In the genomic region with DNA sequence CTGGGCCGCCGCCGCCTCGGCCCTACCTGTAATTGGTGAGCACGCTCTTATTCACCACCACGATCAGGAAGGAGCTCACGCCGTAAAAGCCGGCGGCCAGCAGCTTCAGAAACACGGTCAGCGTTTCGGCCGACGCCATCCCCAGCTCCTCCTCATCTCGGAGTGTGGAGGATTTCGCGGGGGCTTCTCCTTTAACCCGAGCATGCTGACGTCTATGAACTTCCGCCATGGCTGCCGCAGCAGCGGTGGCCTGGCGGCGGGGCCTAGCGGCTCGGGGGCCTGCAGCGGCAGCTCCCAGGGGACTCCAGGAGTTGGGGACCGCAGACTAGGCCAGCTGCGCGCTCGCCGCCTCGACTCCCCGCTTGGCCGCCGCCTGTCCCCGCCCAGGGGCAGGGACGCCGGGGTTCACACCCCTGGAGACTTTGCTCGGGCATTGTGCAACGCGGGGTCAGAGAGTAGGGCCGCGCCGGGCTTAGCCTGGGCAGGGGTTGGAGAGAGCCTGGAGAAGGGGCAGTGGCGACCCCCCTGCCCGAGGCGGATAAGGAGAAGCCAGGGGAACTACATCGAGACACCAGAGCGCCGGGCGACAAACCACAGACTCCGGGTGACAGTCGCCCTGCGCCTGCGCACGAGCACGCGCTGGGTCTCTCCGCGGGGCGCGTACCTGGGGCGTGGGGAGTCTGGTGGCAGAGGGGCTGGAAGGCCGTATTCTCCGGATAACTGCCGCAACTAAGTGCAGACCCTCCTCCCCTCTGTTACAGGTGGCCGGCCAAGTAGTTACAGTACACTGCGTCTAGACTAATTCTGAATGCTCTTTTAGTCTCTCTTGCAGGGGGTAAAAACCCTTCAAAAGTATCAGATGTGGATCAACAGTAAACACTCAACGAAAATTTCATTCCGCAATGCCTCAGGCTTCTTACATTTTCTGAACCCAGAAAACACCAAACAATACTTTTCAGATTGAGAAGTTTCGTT, we compare ENCODE assay signal across 1 cellular context.
A peak's percentile ranks its signal among the peaks of the same experiment; 100 is the strongest.
TF ChIP-seq lines count a peak whose summit lies in the region.

A gene (minus strand): TSS at position 364 of the 975 bp plus-strand sequence. CDS start 135 bp downstream, at position 229.

TF ChIP-seq in K562, 482 proteins besides CTCF, POLR2A, EP300 and RAD21 (continued from another document and continues in another):
- TF ChIP-seq, protein P1, sequence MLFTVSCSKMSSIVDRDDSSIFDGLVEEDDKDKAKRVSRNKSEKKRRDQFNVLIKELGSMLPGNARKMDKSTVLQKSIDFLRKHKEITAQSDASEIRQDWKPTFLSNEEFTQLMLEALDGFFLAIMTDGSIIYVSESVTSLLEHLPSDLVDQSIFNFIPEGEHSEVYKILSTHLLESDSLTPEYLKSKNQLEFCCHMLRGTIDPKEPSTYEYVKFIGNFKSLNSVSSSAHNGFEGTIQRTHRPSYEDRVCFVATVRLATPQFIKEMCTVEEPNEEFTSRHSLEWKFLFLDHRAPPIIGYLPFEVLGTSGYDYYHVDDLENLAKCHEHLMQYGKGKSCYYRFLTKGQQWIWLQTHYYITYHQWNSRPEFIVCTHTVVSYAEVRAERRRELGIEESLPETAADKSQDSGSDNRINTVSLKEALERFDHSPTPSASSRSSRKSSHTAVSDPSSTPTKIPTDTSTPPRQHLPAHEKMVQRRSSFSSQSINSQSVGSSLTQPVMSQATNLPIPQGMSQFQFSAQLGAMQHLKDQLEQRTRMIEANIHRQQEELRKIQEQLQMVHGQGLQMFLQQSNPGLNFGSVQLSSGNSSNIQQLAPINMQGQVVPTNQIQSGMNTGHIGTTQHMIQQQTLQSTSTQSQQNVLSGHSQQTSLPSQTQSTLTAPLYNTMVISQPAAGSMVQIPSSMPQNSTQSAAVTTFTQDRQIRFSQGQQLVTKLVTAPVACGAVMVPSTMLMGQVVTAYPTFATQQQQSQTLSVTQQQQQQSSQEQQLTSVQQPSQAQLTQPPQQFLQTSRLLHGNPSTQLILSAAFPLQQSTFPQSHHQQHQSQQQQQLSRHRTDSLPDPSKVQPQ (CRISPR knock-in tag; IDR thresholded peaks at IDR 0.05; ENCODE audit: borderline replicate concordance): no peak
- no peak; the same call in 1 of the 2 replicates for TF ChIP-seq ZKSCAN8 (CRISPR knock-in tag; IDR thresholded peaks at IDR 0.05)
- TF ChIP-seq TBL1XR1 (IDR thresholded peaks at IDR 0.05; ENCODE audit: low read length in 2 of 2): peak in 1 of 2 experiments; percentile 4; a peak in 1 of 4 replicates
- TF ChIP-seq E2F3 (CRISPR knock-in tag; IDR thresholded peaks at IDR 0.05): peak; percentile 66; the same call in 1 of the 2 replicates
- no peak for TF ChIP-seq ETS2 (tag; IDR thresholded peaks at IDR 0.05; ENCODE audit: borderline replicate concordance, poor library complexity, severe bottlenecking)
- TF ChIP-seq SRSF9 (IDR thresholded peaks at IDR 0.05; ENCODE audit: borderline replicate concordance, low read depth, low read length): no peak
- TF ChIP-seq FIP1L1 (IDR thresholded peaks at IDR 0.05; ENCODE audit: low read depth, low read length, poor library complexity, severe bottlenecking): peak; percentile 58
- no peak for TF ChIP-seq PYGO2 (tag; IDR thresholded peaks at IDR 0.05)
- no peak for TF ChIP-seq TEAD2 (tag; IDR thresholded peaks at IDR 0.05)
- peak; percentile 29 for TF ChIP-seq CREM (IDR thresholded peaks at IDR 0.05; ENCODE audit: low read depth)
- TF ChIP-seq, protein P2, sequence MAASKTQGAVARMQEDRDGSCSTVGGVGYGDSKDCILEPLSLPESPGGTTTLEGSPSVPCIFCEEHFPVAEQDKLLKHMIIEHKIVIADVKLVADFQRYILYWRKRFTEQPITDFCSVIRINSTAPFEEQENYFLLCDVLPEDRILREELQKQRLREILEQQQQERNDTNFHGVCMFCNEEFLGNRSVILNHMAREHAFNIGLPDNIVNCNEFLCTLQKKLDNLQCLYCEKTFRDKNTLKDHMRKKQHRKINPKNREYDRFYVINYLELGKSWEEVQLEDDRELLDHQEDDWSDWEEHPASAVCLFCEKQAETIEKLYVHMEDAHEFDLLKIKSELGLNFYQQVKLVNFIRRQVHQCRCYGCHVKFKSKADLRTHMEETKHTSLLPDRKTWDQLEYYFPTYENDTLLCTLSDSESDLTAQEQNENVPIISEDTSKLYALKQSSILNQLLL (CRISPR knock-in tag; IDR thresholded peaks at IDR 0.05; ENCODE audit: borderline replicate concordance): no peak
- TF ChIP-seq, protein P3, sequence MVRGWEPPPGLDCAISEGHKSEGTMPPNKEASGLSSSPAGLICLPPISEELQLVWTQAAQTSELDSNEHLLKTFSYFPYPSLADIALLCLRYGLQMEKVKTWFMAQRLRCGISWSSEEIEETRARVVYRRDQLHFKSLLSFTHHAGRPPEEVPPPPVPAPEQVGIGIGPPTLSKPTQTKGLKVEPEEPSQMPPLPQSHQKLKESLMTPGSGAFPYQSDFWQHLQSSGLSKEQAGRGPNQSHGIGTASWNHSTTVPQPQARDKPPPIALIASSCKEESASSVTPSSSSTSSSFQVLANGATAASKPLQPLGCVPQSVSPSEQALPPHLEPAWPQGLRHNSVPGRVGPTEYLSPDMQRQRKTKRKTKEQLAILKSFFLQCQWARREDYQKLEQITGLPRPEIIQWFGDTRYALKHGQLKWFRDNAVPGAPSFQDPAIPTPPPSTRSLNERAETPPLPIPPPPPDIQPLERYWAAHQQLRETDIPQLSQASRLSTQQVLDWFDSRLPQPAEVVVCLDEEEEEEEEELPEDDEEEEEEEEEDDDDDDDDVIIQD (CRISPR knock-in tag; IDR thresholded peaks at IDR 0.05): 0 out of 2 replicates have a peak, but pooled peaks have one; percentile 22
- no peak for TF ChIP-seq TOE1 (IDR thresholded peaks at IDR 0.05; ENCODE audit: borderline replicate concordance)
- TF ChIP-seq TOE1 (CRISPR knock-in tag; IDR thresholded peaks at IDR 0.05; ENCODE audit: borderline replicate concordance, low read depth): no peak
- TF ChIP-seq, protein P4, sequence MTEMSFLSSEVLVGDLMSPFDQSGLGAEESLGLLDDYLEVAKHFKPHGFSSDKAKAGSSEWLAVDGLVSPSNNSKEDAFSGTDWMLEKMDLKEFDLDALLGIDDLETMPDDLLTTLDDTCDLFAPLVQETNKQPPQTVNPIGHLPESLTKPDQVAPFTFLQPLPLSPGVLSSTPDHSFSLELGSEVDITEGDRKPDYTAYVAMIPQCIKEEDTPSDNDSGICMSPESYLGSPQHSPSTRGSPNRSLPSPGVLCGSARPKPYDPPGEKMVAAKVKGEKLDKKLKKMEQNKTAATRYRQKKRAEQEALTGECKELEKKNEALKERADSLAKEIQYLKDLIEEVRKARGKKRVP (CRISPR knock-in tag; IDR thresholded peaks at IDR 0.05): 0 out of 2 replicates have a peak, but pooled peaks have one; percentile 14
- TF ChIP-seq, protein P5, sequence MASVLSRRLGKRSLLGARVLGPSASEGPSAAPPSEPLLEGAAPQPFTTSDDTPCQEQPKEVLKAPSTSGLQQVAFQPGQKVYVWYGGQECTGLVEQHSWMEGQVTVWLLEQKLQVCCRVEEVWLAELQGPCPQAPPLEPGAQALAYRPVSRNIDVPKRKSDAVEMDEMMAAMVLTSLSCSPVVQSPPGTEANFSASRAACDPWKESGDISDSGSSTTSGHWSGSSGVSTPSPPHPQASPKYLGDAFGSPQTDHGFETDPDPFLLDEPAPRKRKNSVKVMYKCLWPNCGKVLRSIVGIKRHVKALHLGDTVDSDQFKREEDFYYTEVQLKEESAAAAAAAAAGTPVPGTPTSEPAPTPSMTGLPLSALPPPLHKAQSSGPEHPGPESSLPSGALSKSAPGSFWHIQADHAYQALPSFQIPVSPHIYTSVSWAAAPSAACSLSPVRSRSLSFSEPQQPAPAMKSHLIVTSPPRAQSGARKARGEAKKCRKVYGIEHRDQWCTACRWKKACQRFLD (CRISPR knock-in tag; IDR thresholded peaks at IDR 0.05): peak; percentile 95
- TF ChIP-seq, protein P6, sequence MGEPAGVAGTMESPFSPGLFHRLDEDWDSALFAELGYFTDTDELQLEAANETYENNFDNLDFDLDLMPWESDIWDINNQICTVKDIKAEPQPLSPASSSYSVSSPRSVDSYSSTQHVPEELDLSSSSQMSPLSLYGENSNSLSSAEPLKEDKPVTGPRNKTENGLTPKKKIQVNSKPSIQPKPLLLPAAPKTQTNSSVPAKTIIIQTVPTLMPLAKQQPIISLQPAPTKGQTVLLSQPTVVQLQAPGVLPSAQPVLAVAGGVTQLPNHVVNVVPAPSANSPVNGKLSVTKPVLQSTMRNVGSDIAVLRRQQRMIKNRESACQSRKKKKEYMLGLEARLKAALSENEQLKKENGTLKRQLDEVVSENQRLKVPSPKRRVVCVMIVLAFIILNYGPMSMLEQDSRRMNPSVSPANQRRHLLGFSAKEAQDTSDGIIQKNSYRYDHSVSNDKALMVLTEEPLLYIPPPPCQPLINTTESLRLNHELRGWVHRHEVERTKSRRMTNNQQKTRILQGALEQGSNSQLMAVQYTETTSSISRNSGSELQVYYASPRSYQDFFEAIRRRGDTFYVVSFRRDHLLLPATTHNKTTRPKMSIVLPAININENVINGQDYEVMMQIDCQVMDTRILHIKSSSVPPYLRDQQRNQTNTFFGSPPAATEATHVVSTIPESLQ (CRISPR knock-in tag; IDR thresholded peaks at IDR 0.05): peak; percentile 61; the same call in 1 of the 2 replicates
- TF ChIP-seq ZFP30 (CRISPR knock-in tag; IDR thresholded peaks at IDR 0.05; ENCODE audit: borderline replicate concordance): no peak
- TF ChIP-seq, protein P7, sequence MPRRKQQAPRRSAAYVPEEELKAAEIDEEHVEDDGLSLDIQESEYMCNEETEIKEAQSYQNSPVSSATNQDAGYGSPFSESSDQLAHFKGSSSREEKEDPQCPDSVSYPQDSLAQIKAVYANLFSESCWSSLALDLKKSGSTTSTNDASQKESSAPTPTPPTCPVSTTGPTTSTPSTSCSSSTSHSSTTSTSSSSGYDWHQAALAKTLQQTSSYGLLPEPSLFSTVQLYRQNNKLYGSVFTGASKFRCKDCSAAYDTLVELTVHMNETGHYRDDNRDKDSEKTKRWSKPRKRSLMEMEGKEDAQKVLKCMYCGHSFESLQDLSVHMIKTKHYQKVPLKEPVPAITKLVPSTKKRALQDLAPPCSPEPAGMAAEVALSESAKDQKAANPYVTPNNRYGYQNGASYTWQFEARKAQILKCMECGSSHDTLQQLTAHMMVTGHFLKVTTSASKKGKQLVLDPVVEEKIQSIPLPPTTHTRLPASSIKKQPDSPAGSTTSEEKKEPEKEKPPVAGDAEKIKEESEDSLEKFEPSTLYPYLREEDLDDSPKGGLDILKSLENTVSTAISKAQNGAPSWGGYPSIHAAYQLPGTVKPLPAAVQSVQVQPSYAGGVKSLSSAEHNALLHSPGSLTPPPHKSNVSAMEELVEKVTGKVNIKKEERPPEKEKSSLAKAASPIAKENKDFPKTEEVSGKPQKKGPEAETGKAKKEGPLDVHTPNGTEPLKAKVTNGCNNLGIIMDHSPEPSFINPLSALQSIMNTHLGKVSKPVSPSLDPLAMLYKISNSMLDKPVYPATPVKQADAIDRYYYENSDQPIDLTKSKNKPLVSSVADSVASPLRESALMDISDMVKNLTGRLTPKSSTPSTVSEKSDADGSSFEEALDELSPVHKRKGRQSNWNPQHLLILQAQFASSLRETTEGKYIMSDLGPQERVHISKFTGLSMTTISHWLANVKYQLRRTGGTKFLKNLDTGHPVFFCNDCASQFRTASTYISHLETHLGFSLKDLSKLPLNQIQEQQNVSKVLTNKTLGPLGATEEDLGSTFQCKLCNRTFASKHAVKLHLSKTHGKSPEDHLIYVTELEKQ (CRISPR knock-in tag; IDR thresholded peaks at IDR 0.05): no peak; the same call in 1 of the 2 replicates
- no peak for TF ChIP-seq ETV6 (IDR thresholded peaks at IDR 0.05; ENCODE audit: borderline replicate concordance in 1 of 2, low read depth in 2 of 2, low read length in 1 of 2)
- TF ChIP-seq ETV6 (CRISPR knock-in tag; IDR thresholded peaks at IDR 0.05; ENCODE audit: borderline replicate concordance): no peak
- no peak for TF ChIP-seq BHLHE40 (IDR thresholded peaks at IDR 0.05; ENCODE audit: low read length)
- TF ChIP-seq POLR2B (IDR thresholded peaks at IDR 0.05; ENCODE audit: low read depth, partially characterized antibody): peak; percentile 84
- no peak for TF ChIP-seq HCFC1 (IDR thresholded peaks at IDR 0.05; ENCODE audit: low read depth, low read length)
- TF ChIP-seq RBBP5 (IDR thresholded peaks at IDR 0.05; ENCODE audit: borderline replicate concordance, insufficient read depth, low read length, poor library complexity, severe bottlenecking): peak; percentile 89
- TF ChIP-seq, protein P8, sequence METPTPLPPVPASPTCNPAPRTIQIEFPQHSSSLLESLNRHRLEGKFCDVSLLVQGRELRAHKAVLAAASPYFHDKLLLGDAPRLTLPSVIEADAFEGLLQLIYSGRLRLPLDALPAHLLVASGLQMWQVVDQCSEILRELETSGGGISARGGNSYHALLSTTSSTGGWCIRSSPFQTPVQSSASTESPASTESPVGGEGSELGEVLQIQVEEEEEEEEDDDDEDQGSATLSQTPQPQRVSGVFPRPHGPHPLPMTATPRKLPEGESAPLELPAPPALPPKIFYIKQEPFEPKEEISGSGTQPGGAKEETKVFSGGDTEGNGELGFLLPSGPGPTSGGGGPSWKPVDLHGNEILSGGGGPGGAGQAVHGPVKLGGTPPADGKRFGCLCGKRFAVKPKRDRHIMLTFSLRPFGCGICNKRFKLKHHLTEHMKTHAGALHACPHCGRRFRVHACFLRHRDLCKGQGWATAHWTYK (CRISPR knock-in tag; IDR thresholded peaks at IDR 0.05): peak; percentile 68
- TF ChIP-seq PRPF4 (IDR thresholded peaks at IDR 0.05; ENCODE audit: insufficient read depth, low read depth, low read length, poor library complexity, severe bottlenecking): no peak
- no peak for TF ChIP-seq ZSCAN32 (CRISPR knock-in tag; IDR thresholded peaks at IDR 0.05)
- peak; percentile 60; the same call in 1 of the 2 replicates for TF ChIP-seq OTX1 (CRISPR knock-in tag; IDR thresholded peaks at IDR 0.05)
- 0 out of 2 replicates have a peak, but pooled peaks have one; percentile 41 for TF ChIP-seq PRMT5 (CRISPR knock-in tag; IDR thresholded peaks at IDR 0.05)
- no peak for TF ChIP-seq ZNF316 (IDR thresholded peaks at IDR 0.05)
- TF ChIP-seq SMARCE1 (IDR thresholded peaks at IDR 0.05): 0 out of 2 replicates have a peak, but pooled peaks have one; percentile 40
- TF ChIP-seq ZNF224 (CRISPR knock-in tag; IDR thresholded peaks at IDR 0.05): no peak
